Comparison of ENCODE assay signal across 11 cellular contexts in the genomic region with DNA sequence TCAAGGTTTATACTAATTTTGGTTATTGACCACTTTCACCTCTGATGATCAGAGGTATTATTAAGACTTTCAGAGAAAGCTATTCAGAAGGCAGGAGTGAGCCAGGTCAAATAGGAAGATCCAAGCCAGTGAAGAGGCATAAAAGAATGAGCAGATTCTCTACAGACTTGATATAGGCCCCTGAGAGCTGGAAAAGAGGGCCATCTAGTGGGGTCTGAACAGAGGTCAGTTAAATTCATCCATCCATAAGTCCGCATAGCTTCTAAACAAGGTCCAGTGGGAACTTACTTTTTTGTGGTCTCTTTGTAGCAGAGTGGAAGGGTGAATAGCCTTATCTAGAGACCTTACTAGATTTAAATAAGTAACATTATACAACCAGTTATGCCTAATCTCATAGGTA.
DNase-seq lines count a peak whose midpoint lies in the region; ATAC-seq and TF ChIP-seq lines count a peak whose summit lies in the region.
"Had no signal": no experiment of that assay in that cellular context is flagged by ENCODE, and none has a peak within 500 bp of the region (broad histone marks: within the 10 kb centered on the region; RNA-seq: fewer than 3 reads in every experiment).

No MANE protein-coding gene starts in this region.

- H3K4me3 ChIP-seq in iPS DF 6.9 (ENCODE audit: low read length) = no peak overlapping the region
- no peak overlapping the region for H3K4me3 ChIP-seq in MM.1S (ENCODE audit: low read length)

- peaks cover 8% of the 10 kb centered on the region; the same call in 1 of the 2 replicates for H3K4me1 Mint-ChIP-seq in HFFc6 (ENCODE audit: low read depth)
- H3K4me1 Mint-ChIP-seq: IgD-negative memory B cell had no signal

- H3K4me3 Mint-ChIP-seq in HFFc6 = no peak overlapping the region
- H3K4me3 Mint-ChIP-seq: IgD-negative memory B cell had no signal

- no peaks in the 10 kb centered on the region for H3K36me3 ChIP-seq in iPS DF 6.9 (ENCODE audit: control insufficient read depth, insufficient read depth, low read length)
- no peaks in the 10 kb centered on the region for H3K36me3 ChIP-seq in MM.1S (replicated peaks; ENCODE audit: insufficient read depth, low read length)

- no peaks in the 10 kb centered on the region for H4K20me1 ChIP-seq in MM.1S (ENCODE audit: insufficient read depth, low read length)

- H3K27ac Mint-ChIP-seq in HFFc6 = no peak overlapping the region
- H3K27ac Mint-ChIP-seq: IgD-negative memory B cell had no signal

- H3K9me3 ChIP-seq in iPS DF 6.9 (ENCODE audit: control insufficient read depth, insufficient read depth, low read length) = no peaks in the 10 kb centered on the region
- H3K9me3 ChIP-seq in MM.1S (replicated peaks; ENCODE audit: insufficient read depth, low read length) = no peaks in the 10 kb centered on the region

- H3K4me1 ChIP-seq in iPS DF 6.9 (ENCODE audit: control insufficient read depth, insufficient read depth, low read length) = no peaks in the 10 kb centered on the region
- H3K4me1 ChIP-seq in MM.1S (ENCODE audit: low read length) = no peaks in the 10 kb centered on the region

- no CpG with 5 or more reads among the region's 1 CpG for WGBS in iPS DF 6.9 (ENCODE audit: insufficient coverage, insufficient read length)

- no peaks in the 10 kb centered on the region for H3K9me3 Mint-ChIP-seq in HFFc6
- H3K9me3 Mint-ChIP-seq: IgD-negative memory B cell had no signal

- H3K79me2 ChIP-seq in MM.1S (ENCODE audit: low read length) = no peaks in the 10 kb centered on the region

- H2AFZ ChIP-seq in MM.1S (ENCODE audit: low read length) = no peak overlapping the region

- TF ChIP-seq CTCF in HFFc6 (IDR thresholded peaks at IDR 0.05) = peak; percentile 59
- no peak for TF ChIP-seq CTCF in MM.1S (IDR thresholded peaks at IDR 0.05; ENCODE audit: low read length)

- H3K9ac ChIP-seq in MM.1S (ENCODE audit: low read length) = no peak overlapping the region

- H3K36me3 Mint-ChIP-seq in HFFc6 (ENCODE audit: low read depth) = 0 out of 2 replicates have a peak, but pooled peaks cover 6% of the 10 kb centered on the region
- H3K36me3 Mint-ChIP-seq: IgD-negative memory B cell had no signal

- H3K9me2 ChIP-seq in MM.1S (replicated peaks; ENCODE audit: insufficient read depth, low read length) = no peaks in the 10 kb centered on the region

- H3K27ac ChIP-seq in iPS DF 6.9 (ENCODE audit: low read length) (no peak overlapping the region), MM.1S (ENCODE audit: low read length) (no peak overlapping the region)

- DNase-seq in AG08395 (ENCODE audit: low spot score) (peak; percentile 2), HFFc6 (peak; percentile 21), SW480 (ENCODE audit: low spot score) (peak; percentile 18), iPS DF 6.9 (ENCODE audit: low read depth, low spot score) (peak; percentile 25), SKM-1 treated with dmso at 0.1 percent for 144 hours (lab: John Stamatoyannopoulos, UW; ENCODE audit: unreplicated experiment) (no peak), MM.1S (no peak), mucosa of gallbladder (ENCODE audit: low spot score) (no peak)
- DNase-seq: activated CD4-positive, alpha-beta T cell treated with anti-CD3 and anti-CD28 coated beads for 48 hours; effector memory CD4-positive, alpha-beta T cell had no signal

- H3K4me2 ChIP-seq in MM.1S (ENCODE audit: low read depth, low read length) = no peak overlapping the region

- H3F3A ChIP-seq in MM.1S (ENCODE audit: insufficient read depth, low read length) = no peaks in the 10 kb centered on the region

- H3K27me3 Mint-ChIP-seq in HFFc6 (ENCODE audit: insufficient read depth) = no peaks in the 10 kb centered on the region
- H3K27me3 Mint-ChIP-seq: IgD-negative memory B cell had no signal

- ATAC-seq in GM21619 (IDR thresholded peaks at IDR 0.05; ENCODE audit: unreplicated experiment) = no peak

- H3K27me3 ChIP-seq in iPS DF 6.9 (ENCODE audit: control insufficient read depth, insufficient read depth, low read length) (no peaks in the 10 kb centered on the region), MM.1S (replicated peaks; ENCODE audit: insufficient read depth, low read length) (no peaks in the 10 kb centered on the region)

Comparison
In these comparisons a context has a peak if more than half of its experiments do, and no peak if none do; other contexts are left out.
1. DNase-seq: peak in AG08395 (single experiment), HFFc6 (single experiment), SW480 (single experiment) and iPS DF 6.9 (single experiment); none in SKM-1 treated with dmso at 0.1 percent for 144 hours (single experiment), MM.1S (single experiment) and mucosa of gallbladder (single experiment).